ENCODE assay signal across 2 cellular contexts in the genomic region with DNA sequence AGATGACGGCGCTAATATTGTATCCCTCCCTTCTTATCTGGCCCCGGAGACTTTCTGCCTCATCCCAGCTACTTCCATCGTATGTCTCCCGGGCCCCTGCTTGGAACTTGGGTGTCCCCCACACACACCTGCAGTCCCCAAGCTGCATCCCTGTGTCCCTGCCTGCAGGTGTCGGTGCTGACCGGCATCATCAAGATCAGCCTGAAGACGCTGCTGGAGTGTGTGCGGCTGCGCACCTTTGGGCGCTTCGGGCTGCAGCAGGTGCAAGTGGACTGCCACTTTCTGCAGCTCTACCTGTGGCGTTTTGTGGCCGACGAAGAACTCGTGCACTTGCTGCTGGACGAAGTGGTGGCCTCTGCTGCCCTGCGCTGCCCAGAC.
TF ChIP-seq lines count a peak whose summit lies in the region.

No MANE protein-coding gene starts in this region.

TF ChIP-seq in SK-N-SH, 30 proteins besides CTCF, POLR2A, EP300 and RAD21 (continued from another document):
- TF ChIP-seq, protein P1, sequence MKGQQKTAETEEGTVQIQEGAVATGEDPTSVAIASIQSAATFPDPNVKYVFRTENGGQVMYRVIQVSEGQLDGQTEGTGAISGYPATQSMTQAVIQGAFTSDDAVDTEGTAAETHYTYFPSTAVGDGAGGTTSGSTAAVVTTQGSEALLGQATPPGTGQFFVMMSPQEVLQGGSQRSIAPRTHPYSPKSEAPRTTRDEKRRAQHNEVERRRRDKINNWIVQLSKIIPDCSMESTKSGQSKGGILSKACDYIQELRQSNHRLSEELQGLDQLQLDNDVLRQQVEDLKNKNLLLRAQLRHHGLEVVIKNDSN (IDR thresholded peaks at IDR 0.05; ENCODE audit: borderline replicate concordance, low read depth) = no peak
- TF ChIP-seq YY1 (IDR thresholded peaks at IDR 0.05; ENCODE audit: low read depth) = no peak
- TF ChIP-seq TEAD4 (IDR thresholded peaks at IDR 0.05; ENCODE audit: borderline replicate concordance, insufficient read depth) = no peak
- no peak for TF ChIP-seq NFIC (IDR thresholded peaks at IDR 0.05; ENCODE audit: borderline replicate concordance)
- TF ChIP-seq FOXJ3 (CRISPR knock-in tag; IDR thresholded peaks at IDR 0.05) = no peak
- TF ChIP-seq CHD2 (IDR thresholded peaks at IDR 0.05; ENCODE audit: low read length, partially characterized antibody) = no peak
- TF ChIP-seq, protein P2, sequence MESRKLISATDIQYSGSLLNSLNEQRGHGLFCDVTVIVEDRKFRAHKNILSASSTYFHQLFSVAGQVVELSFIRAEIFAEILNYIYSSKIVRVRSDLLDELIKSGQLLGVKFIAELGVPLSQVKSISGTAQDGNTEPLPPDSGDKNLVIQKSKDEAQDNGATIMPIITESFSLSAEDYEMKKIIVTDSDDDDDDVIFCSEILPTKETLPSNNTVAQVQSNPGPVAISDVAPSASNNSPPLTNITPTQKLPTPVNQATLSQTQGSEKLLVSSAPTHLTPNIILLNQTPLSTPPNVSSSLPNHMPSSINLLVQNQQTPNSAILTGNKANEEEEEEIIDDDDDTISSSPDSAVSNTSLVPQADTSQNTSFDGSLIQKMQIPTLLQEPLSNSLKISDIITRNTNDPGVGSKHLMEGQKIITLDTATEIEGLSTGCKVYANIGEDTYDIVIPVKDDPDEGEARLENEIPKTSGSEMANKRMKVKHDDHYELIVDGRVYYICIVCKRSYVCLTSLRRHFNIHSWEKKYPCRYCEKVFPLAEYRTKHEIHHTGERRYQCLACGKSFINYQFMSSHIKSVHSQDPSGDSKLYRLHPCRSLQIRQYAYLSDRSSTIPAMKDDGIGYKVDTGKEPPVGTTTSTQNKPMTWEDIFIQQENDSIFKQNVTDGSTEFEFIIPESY (IDR thresholded peaks at IDR 0.05; ENCODE audit: borderline replicate concordance, low read depth) = no peak
- no peak for TF ChIP-seq RFX5 (IDR thresholded peaks at IDR 0.05; ENCODE audit: low read length)
- TF ChIP-seq SIN3A (IDR thresholded peaks at IDR 0.05; ENCODE audit: borderline replicate concordance, low read depth, low read length) = no peak
- TF ChIP-seq RXRA (IDR thresholded peaks at IDR 0.05; ENCODE audit: borderline replicate concordance, low read depth) = no peak
- no peak for TF ChIP-seq POLR2AphosphoS5 (IDR thresholded peaks at IDR 0.05; ENCODE audit: low read depth, low read length)
- no peak for TF ChIP-seq TAF1 (IDR thresholded peaks at IDR 0.05; ENCODE audit: borderline replicate concordance, low read depth, low read length)
- no peak for TF ChIP-seq MEF2A (IDR thresholded peaks at IDR 0.05; ENCODE audit: borderline replicate concordance, low read depth)
- TF ChIP-seq GABPA (IDR thresholded peaks at IDR 0.05; ENCODE audit: low read depth) = no peak

TF ChIP-seq in SK-N-SH treated with all-trans-retinoic acid at 6 μM for 48 hours, 23 proteins besides CTCF, POLR2A, EP300 and RAD21:
- TF ChIP-seq POU6F1 (CRISPR knock-in tag; IDR thresholded peaks at IDR 0.05; ENCODE audit: borderline replicate concordance, low read depth) (no peak), ZNF70 (CRISPR knock-in tag; IDR thresholded peaks at IDR 0.05) (no peak), CREB5 (CRISPR knock-in tag; IDR thresholded peaks at IDR 0.05; ENCODE audit: low read depth) (no peak), GLIS3 (CRISPR knock-in tag; IDR thresholded peaks at IDR 0.05) (no peak), ARNTL (CRISPR knock-in tag; IDR thresholded peaks at IDR 0.05; ENCODE audit: borderline replicate concordance, low read depth) (no peak)
- TF ChIP-seq, protein P3, sequence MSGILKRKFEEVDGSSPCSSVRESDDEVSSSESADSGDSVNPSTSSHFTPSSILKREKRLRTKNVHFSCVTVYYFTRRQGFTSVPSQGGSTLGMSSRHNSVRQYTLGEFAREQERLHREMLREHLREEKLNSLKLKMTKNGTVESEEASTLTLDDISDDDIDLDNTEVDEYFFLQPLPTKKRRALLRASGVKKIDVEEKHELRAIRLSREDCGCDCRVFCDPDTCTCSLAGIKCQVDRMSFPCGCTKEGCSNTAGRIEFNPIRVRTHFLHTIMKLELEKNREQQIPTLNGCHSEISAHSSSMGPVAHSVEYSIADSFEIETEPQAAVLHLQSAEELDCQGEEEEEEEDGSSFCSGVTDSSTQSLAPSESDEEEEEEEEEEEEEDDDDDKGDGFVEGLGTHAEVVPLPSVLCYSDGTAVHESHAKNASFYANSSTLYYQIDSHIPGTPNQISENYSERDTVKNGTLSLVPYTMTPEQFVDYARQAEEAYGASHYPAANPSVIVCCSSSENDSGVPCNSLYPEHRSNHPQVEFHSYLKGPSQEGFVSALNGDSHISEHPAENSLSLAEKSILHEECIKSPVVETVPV (CRISPR knock-in tag; IDR thresholded peaks at IDR 0.05) = no peak
